ENCODE assay signal across 1 cellular context in the genomic region with DNA sequence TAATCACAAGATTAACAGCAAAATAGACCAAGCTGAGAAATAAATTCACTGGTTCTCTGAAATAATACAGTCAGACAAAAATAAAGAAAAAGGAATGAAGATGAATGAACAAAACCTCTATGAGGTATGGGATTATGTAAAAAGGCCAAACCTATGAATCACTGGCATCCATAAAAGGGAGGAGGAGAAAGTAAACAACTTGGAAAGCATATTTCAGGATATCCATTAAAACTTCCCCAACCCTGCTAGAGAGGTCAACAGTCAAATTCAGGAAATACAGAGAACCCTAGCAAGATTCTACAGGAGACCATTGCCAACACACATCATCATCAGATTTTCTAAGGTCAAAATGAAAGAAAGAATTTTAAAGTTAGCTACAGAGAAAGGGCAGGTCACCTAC.
TF ChIP-seq lines count a peak whose summit lies in the region.

No MANE protein-coding gene starts in this region.

TF ChIP-seq in endothelial cell of umbilical vein, 7 proteins besides CTCF, POLR2A, EP300 and RAD21 (continued from another document):
- TF ChIP-seq POLR2AphosphoS5 (IDR thresholded peaks at IDR 0.05; ENCODE audit: insufficient read depth, low read depth, low read length) (no peak), EZH2 (IDR thresholded peaks at IDR 0.05; ENCODE audit: borderline replicate concordance, low read depth, low read length, severe bottlenecking) (no peak), GATA2 (IDR thresholded peaks at IDR 0.05; ENCODE audit: insufficient read depth, insufficient read length, low read depth, low read length) (no peak), JUN (IDR thresholded peaks at IDR 0.05; ENCODE audit: borderline replicate concordance, insufficient read depth, insufficient read length, low read depth) (no peak)
- TF ChIP-seq, protein P1, sequence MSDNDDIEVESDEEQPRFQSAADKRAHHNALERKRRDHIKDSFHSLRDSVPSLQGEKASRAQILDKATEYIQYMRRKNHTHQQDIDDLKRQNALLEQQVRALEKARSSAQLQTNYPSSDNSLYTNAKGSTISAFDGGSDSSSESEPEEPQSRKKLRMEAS (IDR thresholded peaks at IDR 0.05; ENCODE audit: insufficient read depth, insufficient read length) = no peak
